Comparison of ENCODE assay signal across 8 cellular contexts in the genomic region with DNA sequence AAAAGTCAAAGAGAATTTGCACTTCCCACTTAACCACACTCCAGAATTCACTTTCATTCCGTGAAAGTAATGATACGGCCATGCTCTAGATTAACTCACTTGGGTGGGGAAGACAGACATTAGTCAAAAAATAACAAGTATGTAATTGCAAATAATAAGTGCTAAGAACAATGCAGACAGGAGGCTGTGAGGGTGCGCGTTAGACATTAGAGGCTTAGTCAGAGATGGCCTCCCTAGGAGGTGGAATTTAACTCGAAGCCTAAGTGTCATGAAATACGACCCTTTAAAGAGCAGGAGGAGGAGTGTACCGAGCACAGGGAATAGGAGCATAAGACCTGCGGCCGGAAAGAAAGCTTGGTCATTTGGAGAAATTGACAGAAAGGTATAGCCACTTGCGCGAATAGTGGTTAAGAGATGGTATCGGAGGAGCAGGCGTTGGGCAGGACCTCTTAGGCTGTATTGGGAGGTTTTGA. TPM values are rescaled to one million over a fixed set of nuclear protein-coding genes. Genes with fewer than 3 reads are reported as not detected.
A peak's percentile ranks its signal among the peaks of the same experiment; 100 is the strongest.
DNase-seq lines count a peak whose midpoint lies in the region; ATAC-seq and TF ChIP-seq lines count a peak whose summit lies in the region.

No MANE protein-coding gene starts in this region.

- H3K36me3 Mint-ChIP-seq in activated T-helper 17 cell treated with anti-CD3 and anti-CD28 coated beads, Interleukin-2, amount 50 U/mL, for 72 hours (ENCODE audit: low read depth) = peaks cover 44% of the 10 kb centered on the region

- H3K27ac Mint-ChIP-seq in activated T-helper 17 cell treated with anti-CD3 and anti-CD28 coated beads, Interleukin-2, amount 50 U/mL, for 72 hours = no peak overlapping the region

- no peak overlapping the region for H3K4me3 Mint-ChIP-seq in activated T-helper 17 cell treated with anti-CD3 and anti-CD28 coated beads, Interleukin-2, amount 50 U/mL, for 72 hours

- peak; percentile 19 for ATAC-seq in GM18517 (IDR thresholded peaks at IDR 0.05; ENCODE audit: unreplicated experiment)
- ATAC-seq in activated T-helper 17 cell treated with anti-CD3 and anti-CD28 coated beads, Interleukin-2, amount 50 U/mL, for 72 hours (replicated peaks) = peak; percentile 26
- peak; percentile 41 for ATAC-seq in stimulated activated naive CD8-positive, alpha-beta T cell treated with anti-CD3 and anti-CD28 coated beads, Interleukin-15, Interleukin-2, amounts not matched to agents 100 U/mL and 50 U/mL, for 24 hours
- ATAC-seq in HG03196 (IDR thresholded peaks at IDR 0.05; ENCODE audit: unreplicated experiment) = no peak

- H3K9me3 Mint-ChIP-seq in activated T-helper 17 cell treated with anti-CD3 and anti-CD28 coated beads, Interleukin-2, amount 50 U/mL, for 72 hours = no peaks in the 10 kb centered on the region

- DNase-seq in AG09309 (ENCODE audit: low read depth) (no peak), M059J (ENCODE audit: low read depth) (peak; percentile 49), iPS-NIHi11 (ENCODE audit: low spot score) (peak; percentile 46), HuH-7.5 (ENCODE audit: low spot score) (no peak)
- DNase-seq in stimulated activated naive CD8-positive, alpha-beta T cell treated with anti-CD3 and anti-CD28 coated beads, Interleukin-15, Interleukin-2, amounts not matched to agents 100 U/mL and 50 U/mL, for 24 hours = no peak

- peaks cover 12% of the 10 kb centered on the region for H3K4me1 Mint-ChIP-seq in activated T-helper 17 cell treated with anti-CD3 and anti-CD28 coated beads, Interleukin-2, amount 50 U/mL, for 72 hours

- H3K27me3 Mint-ChIP-seq in activated T-helper 17 cell treated with anti-CD3 and anti-CD28 coated beads, Interleukin-2, amount 50 U/mL, for 72 hours = peaks cover 3% of the 10 kb centered on the region

- no peak for TF ChIP-seq CTCF in AG09309 (IDR thresholded peaks at IDR 0.05; ENCODE audit: control insufficient read depth, insufficient read depth, low read depth, low read length, missing control alignments)

- peak overlapping the region; percentile 66 for H3K4me3 ChIP-seq in AG09309 (ENCODE audit: control insufficient read depth, low read depth, low read length)

RNA-seq across cellular contexts. Expression of a gene that starts 0.6 kb away (rescaled TPM):
- 20.6 and 33.8 TPM in 2 replicates for total RNA-seq in M059J (2014; rRNA removed; shearing (Covaris generic))
- total RNA-seq in activated T-helper 17 cell treated with anti-CD3 and anti-CD28 coated beads, Interleukin-2, amount 50 U/mL, for 72 hours = 10 to 100 TPM; 35.0 to 52.3 TPM

Comparison
In these comparisons a context has a peak if more than half of its experiments do, and no peak if none do; other contexts are left out.
1. DNase-seq: peak in M059J (single experiment) and iPS-NIHi11 (single experiment); none in AG09309 (single experiment), stimulated activated naive CD8-positive, alpha-beta T cell treated with anti-CD3 and anti-CD28 coated beads, Interleukin-15, Interleukin-2, amounts not matched to agents 100 U/mL and 50 U/mL, for 24 hours (single experiment) and HuH-7.5 (single experiment).